ENCODE assay signal across 1 cellular context in the genomic region with DNA sequence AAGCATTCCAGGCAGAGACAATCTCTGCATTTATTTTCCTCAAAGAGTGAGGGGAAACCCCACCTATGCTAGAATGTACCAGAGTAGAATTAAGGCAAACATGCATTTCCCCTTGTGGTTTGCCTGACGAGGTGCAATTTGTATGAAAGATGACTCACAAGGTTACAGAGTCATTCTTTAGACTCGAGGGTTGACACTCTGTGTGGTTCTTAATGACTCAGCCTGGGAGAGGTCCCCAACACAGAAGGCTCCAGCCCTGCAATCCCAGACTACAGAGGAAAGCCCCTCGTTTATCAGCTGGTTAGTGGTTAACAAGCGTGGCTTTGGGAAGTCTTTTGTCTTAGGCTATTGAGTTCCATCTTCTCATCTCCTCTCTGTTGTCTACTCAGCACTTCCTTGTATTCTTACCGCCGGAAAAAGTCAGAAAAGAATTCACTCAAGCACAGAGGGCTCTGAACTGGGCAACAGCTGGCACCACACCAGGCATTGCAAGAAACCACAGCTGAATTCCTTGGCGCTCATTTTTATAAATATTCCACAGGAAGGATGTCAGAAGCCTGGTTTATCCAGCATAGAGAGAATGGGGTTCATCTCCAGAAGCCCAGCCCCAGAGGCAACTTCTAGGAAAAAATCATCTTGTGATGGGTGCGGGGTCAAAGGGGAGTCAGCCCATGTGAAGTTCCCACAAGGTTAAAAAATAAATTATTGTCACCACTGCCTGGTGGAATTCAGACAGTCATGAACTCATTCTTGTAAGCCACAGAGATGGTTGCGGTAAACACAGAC.
TF ChIP-seq lines count a peak whose summit lies in the region.

No MANE protein-coding gene starts in this region.

TF ChIP-seq in HEK293, 187 proteins besides CTCF, POLR2A, EP300 and RAD21 (continued from another document and continues in another):
- TF ChIP-seq, protein P1, sequence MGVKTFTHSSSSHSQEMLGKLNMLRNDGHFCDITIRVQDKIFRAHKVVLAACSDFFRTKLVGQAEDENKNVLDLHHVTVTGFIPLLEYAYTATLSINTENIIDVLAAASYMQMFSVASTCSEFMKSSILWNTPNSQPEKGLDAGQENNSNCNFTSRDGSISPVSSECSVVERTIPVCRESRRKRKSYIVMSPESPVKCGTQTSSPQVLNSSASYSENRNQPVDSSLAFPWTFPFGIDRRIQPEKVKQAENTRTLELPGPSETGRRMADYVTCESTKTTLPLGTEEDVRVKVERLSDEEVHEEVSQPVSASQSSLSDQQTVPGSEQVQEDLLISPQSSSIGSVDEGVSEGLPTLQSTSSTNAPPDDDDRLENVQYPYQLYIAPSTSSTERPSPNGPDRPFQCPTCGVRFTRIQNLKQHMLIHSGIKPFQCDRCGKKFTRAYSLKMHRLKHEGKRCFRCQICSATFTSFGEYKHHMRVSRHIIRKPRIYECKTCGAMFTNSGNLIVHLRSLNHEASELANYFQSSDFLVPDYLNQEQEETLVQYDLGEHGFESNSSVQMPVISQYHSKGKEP (tag by site-specific recombination; IDR thresholded peaks at IDR 0.05), result peak; percentile 96
- TF ChIP-seq ZNF776 (tag by site-specific recombination; IDR thresholded peaks at IDR 0.05; ENCODE audit: borderline replicate concordance) (no peak), ZNF670 (tag by site-specific recombination; IDR thresholded peaks at IDR 0.05; ENCODE audit: low read depth) (no peak), ZNF530 (tag by site-specific recombination; IDR thresholded peaks at IDR 0.05; ENCODE audit: low read depth) (no peak), KLF8 (tag by site-specific recombination; IDR thresholded peaks at IDR 0.05) (peak; percentile 82), SP3 (tag by site-specific recombination; IDR thresholded peaks at IDR 0.05) (no peak), ZNF157 (tag by site-specific recombination; IDR thresholded peaks at IDR 0.05) (no peak), HOXA7 (CRISPR knock-in tag; IDR thresholded peaks at IDR 0.05; ENCODE audit: borderline replicate concordance) (no peak), ZNF610 (tag by site-specific recombination; IDR thresholded peaks at IDR 0.05; ENCODE audit: borderline replicate concordance) (no peak), ZNF324 (tag by site-specific recombination; IDR thresholded peaks at IDR 0.05) (peak; percentile 43), ZNF529 (tag by site-specific recombination; IDR thresholded peaks at IDR 0.05; ENCODE audit: insufficient replicate concordance) (no peak), EGR2 (tag by site-specific recombination; IDR thresholded peaks at IDR 0.05; ENCODE audit: low read depth) (no peak), ZNF266 (tag by site-specific recombination; IDR thresholded peaks at IDR 0.05; ENCODE audit: low read depth) (no peak), ZNF501 (tag by site-specific recombination; IDR thresholded peaks at IDR 0.05) (0 out of 2 replicates have a peak, but pooled peaks have one; percentile 38), ZBTB48 (tag by site-specific recombination; IDR thresholded peaks at IDR 0.05) (peak; percentile 14; the same call in 1 of the 2 replicates), ZFP69B (tag by site-specific recombination; IDR thresholded peaks at IDR 0.05) (no peak), YY2 (tag by site-specific recombination; IDR thresholded peaks at IDR 0.05) (no peak), MEIS1 (CRISPR knock-in tag; IDR thresholded peaks at IDR 0.05; ENCODE audit: borderline replicate concordance) (no peak), ZNF175 (tag by site-specific recombination; IDR thresholded peaks at IDR 0.05) (no peak), ZNF558 (tag by site-specific recombination; IDR thresholded peaks at IDR 0.05) (no peak), ZNF521 (tag by site-specific recombination; IDR thresholded peaks at IDR 0.05) (no peak), ZNF404 (tag by site-specific recombination; IDR thresholded peaks at IDR 0.05) (no peak), ZNF510 (tag by site-specific recombination; IDR thresholded peaks at IDR 0.05; ENCODE audit: insufficient replicate concordance) (no peak), KLF9 (tag by site-specific recombination; IDR thresholded peaks at IDR 0.05; ENCODE audit: low read depth) (no peak), ZNF211 (tag by site-specific recombination; IDR thresholded peaks at IDR 0.05; ENCODE audit: low read depth) (no peak), ZNF571 (tag by site-specific recombination; IDR thresholded peaks at IDR 0.05) (no peak), GLIS2 (tag by site-specific recombination; IDR thresholded peaks at IDR 0.05) (peak; percentile 94), KLF16 (tag by site-specific recombination; IDR thresholded peaks at IDR 0.05) (no peak), ZNF114 (tag by site-specific recombination; IDR thresholded peaks at IDR 0.05) (no peak), ZNF600 (tag by site-specific recombination; IDR thresholded peaks at IDR 0.05) (peak; percentile 89), ZNF626 (tag by site-specific recombination; IDR thresholded peaks at IDR 0.05) (no peak), SCRT1 (tag by site-specific recombination; IDR thresholded peaks at IDR 0.05; ENCODE audit: borderline replicate concordance) (no peak), ZNF785 (tag by site-specific recombination; IDR thresholded peaks at IDR 0.05) (no peak), ZNF596 (tag by site-specific recombination; IDR thresholded peaks at IDR 0.05) (no peak), RBAK (tag by site-specific recombination; IDR thresholded peaks at IDR 0.05) (0 out of 2 replicates have a peak, but pooled peaks have one; percentile 19), ZNF121 (tag by site-specific recombination; IDR thresholded peaks at IDR 0.05) (no peak), SCRT2 (tag by site-specific recombination; IDR thresholded peaks at IDR 0.05) (peak; percentile 53; the same call in 1 of the 2 replicates), ZBTB8A (tag by site-specific recombination; IDR thresholded peaks at IDR 0.05) (peak; percentile 80), ZNF16 (tag by site-specific recombination; IDR thresholded peaks at IDR 0.05; ENCODE audit: low read depth) (no peak), SP7 (tag by site-specific recombination; IDR thresholded peaks at IDR 0.05) (peak; percentile 97), TRIM28 (IDR thresholded peaks at IDR 0.05; ENCODE audit: borderline replicate concordance, low read length) (peak; percentile 62; the same call in 1 of the 2 replicates), ZNF660 (tag by site-specific recombination; IDR thresholded peaks at IDR 0.05) (peak; percentile 84), SETDB1 (IDR thresholded peaks at IDR 0.05; ENCODE audit: insufficient read length, low read length) (no peak), ZBTB21 (tag by site-specific recombination; IDR thresholded peaks at IDR 0.05) (peak; percentile 70)
- TF ChIP-seq, protein P2, sequence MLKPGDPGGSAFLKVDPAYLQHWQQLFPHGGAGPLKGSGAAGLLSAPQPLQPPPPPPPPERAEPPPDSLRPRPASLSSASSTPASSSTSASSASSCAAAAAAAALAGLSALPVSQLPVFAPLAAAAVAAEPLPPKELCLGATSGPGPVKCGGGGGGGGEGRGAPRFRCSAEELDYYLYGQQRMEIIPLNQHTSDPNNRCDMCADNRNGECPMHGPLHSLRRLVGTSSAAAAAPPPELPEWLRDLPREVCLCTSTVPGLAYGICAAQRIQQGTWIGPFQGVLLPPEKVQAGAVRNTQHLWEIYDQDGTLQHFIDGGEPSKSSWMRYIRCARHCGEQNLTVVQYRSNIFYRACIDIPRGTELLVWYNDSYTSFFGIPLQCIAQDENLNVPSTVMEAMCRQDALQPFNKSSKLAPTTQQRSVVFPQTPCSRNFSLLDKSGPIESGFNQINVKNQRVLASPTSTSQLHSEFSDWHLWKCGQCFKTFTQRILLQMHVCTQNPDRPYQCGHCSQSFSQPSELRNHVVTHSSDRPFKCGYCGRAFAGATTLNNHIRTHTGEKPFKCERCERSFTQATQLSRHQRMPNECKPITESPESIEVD (tag by site-specific recombination; IDR thresholded peaks at IDR 0.05), result peak; percentile 44
- TF ChIP-seq, protein P3, sequence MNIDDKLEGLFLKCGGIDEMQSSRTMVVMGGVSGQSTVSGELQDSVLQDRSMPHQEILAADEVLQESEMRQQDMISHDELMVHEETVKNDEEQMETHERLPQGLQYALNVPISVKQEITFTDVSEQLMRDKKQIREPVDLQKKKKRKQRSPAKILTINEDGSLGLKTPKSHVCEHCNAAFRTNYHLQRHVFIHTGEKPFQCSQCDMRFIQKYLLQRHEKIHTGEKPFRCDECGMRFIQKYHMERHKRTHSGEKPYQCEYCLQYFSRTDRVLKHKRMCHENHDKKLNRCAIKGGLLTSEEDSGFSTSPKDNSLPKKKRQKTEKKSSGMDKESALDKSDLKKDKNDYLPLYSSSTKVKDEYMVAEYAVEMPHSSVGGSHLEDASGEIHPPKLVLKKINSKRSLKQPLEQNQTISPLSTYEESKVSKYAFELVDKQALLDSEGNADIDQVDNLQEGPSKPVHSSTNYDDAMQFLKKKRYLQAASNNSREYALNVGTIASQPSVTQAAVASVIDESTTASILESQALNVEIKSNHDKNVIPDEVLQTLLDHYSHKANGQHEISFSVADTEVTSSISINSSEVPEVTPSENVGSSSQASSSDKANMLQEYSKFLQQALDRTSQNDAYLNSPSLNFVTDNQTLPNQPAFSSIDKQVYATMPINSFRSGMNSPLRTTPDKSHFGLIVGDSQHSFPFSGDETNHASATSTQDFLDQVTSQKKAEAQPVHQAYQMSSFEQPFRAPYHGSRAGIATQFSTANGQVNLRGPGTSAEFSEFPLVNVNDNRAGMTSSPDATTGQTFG (tag by site-specific recombination; IDR thresholded peaks at IDR 0.05; ENCODE audit: borderline replicate concordance), result no peak
- TF ChIP-seq, protein P4, sequence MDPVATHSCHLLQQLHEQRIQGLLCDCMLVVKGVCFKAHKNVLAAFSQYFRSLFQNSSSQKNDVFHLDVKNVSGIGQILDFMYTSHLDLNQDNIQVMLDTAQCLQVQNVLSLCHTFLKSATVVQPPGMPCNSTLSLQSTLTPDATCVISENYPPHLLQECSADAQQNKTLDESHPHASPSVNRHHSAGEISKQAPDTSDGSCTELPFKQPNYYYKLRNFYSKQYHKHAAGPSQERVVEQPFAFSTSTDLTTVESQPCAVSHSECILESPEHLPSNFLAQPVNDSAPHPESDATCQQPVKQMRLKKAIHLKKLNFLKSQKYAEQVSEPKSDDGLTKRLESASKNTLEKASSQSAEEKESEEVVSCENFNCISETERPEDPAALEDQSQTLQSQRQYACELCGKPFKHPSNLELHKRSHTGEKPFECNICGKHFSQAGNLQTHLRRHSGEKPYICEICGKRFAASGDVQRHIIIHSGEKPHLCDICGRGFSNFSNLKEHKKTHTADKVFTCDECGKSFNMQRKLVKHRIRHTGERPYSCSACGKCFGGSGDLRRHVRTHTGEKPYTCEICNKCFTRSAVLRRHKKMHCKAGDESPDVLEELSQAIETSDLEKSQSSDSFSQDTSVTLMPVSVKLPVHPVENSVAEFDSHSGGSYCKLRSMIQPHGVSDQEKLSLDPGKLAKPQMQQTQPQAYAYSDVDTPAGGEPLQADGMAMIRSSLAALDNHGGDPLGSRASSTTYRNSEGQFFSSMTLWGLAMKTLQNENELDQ (tag by site-specific recombination; IDR thresholded peaks at IDR 0.05; ENCODE audit: low read depth), result no peak
- TF ChIP-seq, protein P5, sequence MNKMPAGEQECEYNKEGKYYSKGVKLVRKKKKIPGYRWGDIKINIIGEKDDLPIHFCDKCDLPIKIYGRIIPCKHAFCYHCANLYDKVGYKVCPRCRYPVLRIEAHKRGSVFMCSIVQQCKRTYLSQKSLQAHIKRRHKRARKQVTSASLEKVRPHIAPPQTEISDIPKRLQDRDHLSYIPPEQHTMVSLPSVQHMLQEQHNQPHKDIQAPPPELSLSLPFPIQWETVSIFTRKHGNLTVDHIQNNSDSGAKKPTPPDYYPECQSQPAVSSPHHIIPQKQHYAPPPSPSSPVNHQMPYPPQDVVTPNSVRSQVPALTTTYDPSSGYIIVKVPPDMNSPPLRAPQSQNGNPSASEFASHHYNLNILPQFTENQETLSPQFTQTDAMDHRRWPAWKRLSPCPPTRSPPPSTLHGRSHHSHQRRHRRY (tag by site-specific recombination; IDR thresholded peaks at IDR 0.05), result no peak
- TF ChIP-seq, protein P6, sequence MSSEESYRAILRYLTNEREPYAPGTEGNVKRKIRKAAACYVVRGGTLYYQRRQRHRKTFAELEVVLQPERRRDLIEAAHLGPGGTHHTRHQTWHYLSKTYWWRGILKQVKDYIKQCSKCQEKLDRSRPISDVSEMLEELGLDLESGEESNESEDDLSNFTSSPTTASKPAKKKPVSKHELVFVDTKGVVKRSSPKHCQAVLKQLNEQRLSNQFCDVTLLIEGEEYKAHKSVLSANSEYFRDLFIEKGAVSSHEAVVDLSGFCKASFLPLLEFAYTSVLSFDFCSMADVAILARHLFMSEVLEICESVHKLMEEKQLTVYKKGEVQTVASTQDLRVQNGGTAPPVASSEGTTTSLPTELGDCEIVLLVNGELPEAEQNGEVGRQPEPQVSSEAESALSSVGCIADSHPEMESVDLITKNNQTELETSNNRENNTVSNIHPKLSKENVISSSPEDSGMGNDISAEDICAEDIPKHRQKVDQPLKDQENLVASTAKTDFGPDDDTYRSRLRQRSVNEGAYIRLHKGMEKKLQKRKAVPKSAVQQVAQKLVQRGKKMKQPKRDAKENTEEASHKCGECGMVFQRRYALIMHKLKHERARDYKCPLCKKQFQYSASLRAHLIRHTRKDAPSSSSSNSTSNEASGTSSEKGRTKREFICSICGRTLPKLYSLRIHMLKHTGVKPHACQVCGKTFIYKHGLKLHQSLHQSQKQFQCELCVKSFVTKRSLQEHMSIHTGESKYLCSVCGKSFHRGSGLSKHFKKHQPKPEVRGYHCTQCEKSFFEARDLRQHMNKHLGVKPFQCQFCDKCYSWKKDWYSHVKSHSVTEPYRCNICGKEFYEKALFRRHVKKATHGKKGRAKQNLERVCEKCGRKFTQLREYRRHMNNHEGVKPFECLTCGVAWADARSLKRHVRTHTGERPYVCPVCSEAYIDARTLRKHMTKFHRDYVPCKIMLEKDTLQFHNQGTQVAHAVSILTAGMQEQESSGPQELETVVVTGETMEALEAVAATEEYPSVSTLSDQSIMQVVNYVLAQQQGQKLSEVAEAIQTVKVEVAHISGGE (tag by site-specific recombination; conservative IDR thresholded peaks at IDR 0.05; ENCODE audit: low read depth), result no peak
- TF ChIP-seq, protein P7, sequence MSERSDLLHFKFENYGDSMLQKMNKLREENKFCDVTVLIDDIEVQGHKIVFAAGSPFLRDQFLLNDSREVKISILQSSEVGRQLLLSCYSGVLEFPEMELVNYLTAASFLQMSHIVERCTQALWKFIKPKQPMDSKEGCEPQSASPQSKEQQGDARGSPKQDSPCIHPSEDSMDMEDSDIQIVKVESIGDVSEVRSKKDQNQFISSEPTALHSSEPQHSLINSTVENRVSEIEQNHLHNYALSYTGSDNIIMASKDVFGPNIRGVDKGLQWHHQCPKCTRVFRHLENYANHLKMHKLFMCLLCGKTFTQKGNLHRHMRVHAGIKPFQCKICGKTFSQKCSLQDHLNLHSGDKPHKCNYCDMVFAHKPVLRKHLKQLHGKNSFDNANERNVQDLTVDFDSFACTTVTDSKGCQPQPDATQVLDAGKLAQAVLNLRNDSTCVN (tag by site-specific recombination; optimal IDR thresholded peaks at IDR 0.05), result no peak
- TF ChIP-seq, protein P8, sequence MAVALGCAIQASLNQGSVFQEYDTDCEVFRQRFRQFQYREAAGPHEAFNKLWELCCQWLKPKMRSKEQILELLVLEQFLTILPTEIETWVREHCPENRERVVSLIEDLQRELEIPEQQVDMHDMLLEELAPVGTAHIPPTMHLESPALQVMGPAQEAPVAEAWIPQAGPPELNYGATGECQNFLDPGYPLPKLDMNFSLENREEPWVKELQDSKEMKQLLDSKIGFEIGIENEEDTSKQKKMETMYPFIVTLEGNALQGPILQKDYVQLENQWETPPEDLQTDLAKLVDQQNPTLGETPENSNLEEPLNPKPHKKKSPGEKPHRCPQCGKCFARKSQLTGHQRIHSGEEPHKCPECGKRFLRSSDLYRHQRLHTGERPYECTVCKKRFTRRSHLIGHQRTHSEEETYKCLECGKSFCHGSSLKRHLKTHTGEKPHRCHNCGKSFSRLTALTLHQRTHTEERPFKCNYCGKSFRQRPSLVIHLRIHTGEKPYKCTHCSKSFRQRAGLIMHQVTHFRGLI (tag by site-specific recombination; IDR thresholded peaks at IDR 0.05), result no peak
